Comparison of ENCODE assay signal across 1 cellular context in genomic region chr19:4297901-4298771, GRCh38.
TF ChIP-seq lines count a peak whose summit lies in the region.

No MANE protein-coding gene starts in this region.

TF ChIP-seq in HepG2, 621 proteins besides CTCF, POLR2A, EP300 and RAD21 (continued from another document):
- TF ChIP-seq SPEN (CRISPR knock-in tag; IDR thresholded peaks at IDR 0.05; ENCODE audit: low read depth) = 0 out of 2 replicates have a peak, but pooled peaks have one; percentile 19
- no peak for TF ChIP-seq CREB3 (CRISPR knock-in tag; IDR thresholded peaks at IDR 0.05)
- TF ChIP-seq ATM (IDR thresholded peaks at IDR 0.05; ENCODE audit: borderline replicate concordance) = no peak
- TF ChIP-seq ZNF24 (IDR thresholded peaks at IDR 0.05) = no peak
- no peak for TF ChIP-seq TRIM22 (IDR thresholded peaks at IDR 0.05)
- TF ChIP-seq STAG1 (CRISPR knock-in tag; IDR thresholded peaks at IDR 0.05) = peak; percentile 63
- no peak for TF ChIP-seq ZNF362 (CRISPR knock-in tag; IDR thresholded peaks at IDR 0.05; ENCODE audit: borderline replicate concordance)
TF ChIP-seq in HepG2: peak in this region for 25.
